ENCODE assay signal across 1 cellular context in genomic region chr3:47163990-47164848, GRCh38.
TF ChIP-seq lines count a peak whose summit lies in the region.

A gene with protein sequence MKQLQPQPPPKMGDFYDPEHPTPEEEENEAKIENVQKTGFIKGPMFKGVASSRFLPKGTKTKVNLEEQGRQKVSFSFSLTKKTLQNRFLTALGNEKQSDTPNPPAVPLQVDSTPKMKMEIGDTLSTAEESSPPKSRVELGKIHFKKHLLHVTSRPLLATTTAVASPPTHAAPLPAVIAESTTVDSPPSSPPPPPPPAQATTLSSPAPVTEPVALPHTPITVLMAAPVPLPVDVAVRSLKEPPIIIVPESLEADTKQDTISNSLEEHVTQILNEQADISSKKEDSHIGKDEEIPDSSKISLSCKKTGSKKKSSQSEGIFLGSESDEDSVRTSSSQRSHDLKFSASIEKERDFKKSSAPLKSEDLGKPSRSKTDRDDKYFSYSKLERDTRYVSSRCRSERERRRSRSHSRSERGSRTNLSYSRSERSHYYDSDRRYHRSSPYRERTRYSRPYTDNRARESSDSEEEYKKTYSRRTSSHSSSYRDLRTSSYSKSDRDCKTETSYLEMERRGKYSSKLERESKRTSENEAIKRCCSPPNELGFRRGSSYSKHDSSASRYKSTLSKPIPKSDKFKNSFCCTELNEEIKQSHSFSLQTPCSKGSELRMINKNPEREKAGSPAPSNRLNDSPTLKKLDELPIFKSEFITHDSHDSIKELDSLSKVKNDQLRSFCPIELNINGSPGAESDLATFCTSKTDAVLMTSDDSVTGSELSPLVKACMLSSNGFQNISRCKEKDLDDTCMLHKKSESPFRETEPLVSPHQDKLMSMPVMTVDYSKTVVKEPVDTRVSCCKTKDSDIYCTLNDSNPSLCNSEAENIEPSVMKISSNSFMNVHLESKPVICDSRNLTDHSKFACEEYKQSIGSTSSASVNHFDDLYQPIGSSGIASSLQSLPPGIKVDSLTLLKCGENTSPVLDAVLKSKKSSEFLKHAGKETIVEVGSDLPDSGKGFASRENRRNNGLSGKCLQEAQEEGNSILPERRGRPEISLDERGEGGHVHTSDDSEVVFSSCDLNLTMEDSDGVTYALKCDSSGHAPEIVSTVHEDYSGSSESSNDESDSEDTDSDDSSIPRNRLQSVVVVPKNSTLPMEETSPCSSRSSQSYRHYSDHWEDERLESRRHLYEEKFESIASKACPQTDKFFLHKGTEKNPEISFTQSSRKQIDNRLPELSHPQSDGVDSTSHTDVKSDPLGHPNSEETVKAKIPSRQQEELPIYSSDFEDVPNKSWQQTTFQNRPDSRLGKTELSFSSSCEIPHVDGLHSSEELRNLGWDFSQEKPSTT (N-terminal part only) (minus strand): TSS chr3:47164113. CDS start chr3:47163924, 189 bp downstream.

TF ChIP-seq in HepG2, 621 proteins besides CTCF, POLR2A, EP300 and RAD21 (continued from another document and continues in another):
- no peak for TF ChIP-seq ZNF512B (CRISPR knock-in tag; IDR thresholded peaks at IDR 0.05; ENCODE audit: borderline replicate concordance)
- TF ChIP-seq ZSCAN12 (CRISPR knock-in tag; IDR thresholded peaks at IDR 0.05): 0 out of 2 replicates have a peak, but pooled peaks have one; percentile 48
- TF ChIP-seq ZNF577 (CRISPR knock-in tag; IDR thresholded peaks at IDR 0.05; ENCODE audit: borderline replicate concordance, low read depth): no peak
- TF ChIP-seq PHB2 (IDR thresholded peaks at IDR 0.05; ENCODE audit: partially characterized antibody): no peak
- TF ChIP-seq, protein P1, sequence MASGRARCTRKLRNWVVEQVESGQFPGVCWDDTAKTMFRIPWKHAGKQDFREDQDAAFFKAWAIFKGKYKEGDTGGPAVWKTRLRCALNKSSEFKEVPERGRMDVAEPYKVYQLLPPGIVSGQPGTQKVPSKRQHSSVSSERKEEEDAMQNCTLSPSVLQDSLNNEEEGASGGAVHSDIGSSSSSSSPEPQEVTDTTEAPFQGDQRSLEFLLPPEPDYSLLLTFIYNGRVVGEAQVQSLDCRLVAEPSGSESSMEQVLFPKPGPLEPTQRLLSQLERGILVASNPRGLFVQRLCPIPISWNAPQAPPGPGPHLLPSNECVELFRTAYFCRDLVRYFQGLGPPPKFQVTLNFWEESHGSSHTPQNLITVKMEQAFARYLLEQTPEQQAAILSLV (CRISPR knock-in tag; IDR thresholded peaks at IDR 0.05; ENCODE audit: borderline replicate concordance): no peak
- peak; percentile 71 for TF ChIP-seq HIVEP1 (CRISPR knock-in tag; IDR thresholded peaks at IDR 0.05)
- no peak; the same call in 1 of the 2 replicates for TF ChIP-seq ZNF619 (CRISPR knock-in tag; IDR thresholded peaks at IDR 0.05)
- TF ChIP-seq ERF (CRISPR knock-in tag; IDR thresholded peaks at IDR 0.05): peak; percentile 28; the same call in 1 of the 2 replicates
- TF ChIP-seq YY1 (IDR thresholded peaks at IDR 0.05; ENCODE audit: insufficient read depth, insufficient replicate concordance, low read depth, low read length): peak; percentile 10
- no peak for TF ChIP-seq NR0B2 (CRISPR knock-in tag; IDR thresholded peaks at IDR 0.05)
- TF ChIP-seq ZFP37 (CRISPR knock-in tag; IDR thresholded peaks at IDR 0.05; ENCODE audit: borderline replicate concordance): no peak
- TF ChIP-seq ZNF839 (CRISPR knock-in tag; IDR thresholded peaks at IDR 0.05; ENCODE audit: borderline replicate concordance): no peak
- no peak for TF ChIP-seq ZBTB44 (CRISPR knock-in tag; IDR thresholded peaks at IDR 0.05)
- no peak for TF ChIP-seq SAFB2 (CRISPR knock-in tag; IDR thresholded peaks at IDR 0.05; ENCODE audit: borderline replicate concordance, low read depth)
- TF ChIP-seq ZNF770 (CRISPR knock-in tag; IDR thresholded peaks at IDR 0.05): peak; percentile 56; the same call in 1 of the 2 replicates
- no peak for TF ChIP-seq ARNT (IDR thresholded peaks at IDR 0.05)
- no peak for TF ChIP-seq ZNF207 (IDR thresholded peaks at IDR 0.05; ENCODE audit: borderline replicate concordance)
- TF ChIP-seq, protein P2, sequence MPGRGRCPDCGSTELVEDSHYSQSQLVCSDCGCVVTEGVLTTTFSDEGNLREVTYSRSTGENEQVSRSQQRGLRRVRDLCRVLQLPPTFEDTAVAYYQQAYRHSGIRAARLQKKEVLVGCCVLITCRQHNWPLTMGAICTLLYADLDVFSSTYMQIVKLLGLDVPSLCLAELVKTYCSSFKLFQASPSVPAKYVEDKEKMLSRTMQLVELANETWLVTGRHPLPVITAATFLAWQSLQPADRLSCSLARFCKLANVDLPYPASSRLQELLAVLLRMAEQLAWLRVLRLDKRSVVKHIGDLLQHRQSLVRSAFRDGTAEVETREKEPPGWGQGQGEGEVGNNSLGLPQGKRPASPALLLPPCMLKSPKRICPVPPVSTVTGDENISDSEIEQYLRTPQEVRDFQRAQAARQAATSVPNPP (CRISPR knock-in tag; IDR thresholded peaks at IDR 0.05): no peak; the same call in 1 of the 2 replicates
- TF ChIP-seq, protein P3, sequence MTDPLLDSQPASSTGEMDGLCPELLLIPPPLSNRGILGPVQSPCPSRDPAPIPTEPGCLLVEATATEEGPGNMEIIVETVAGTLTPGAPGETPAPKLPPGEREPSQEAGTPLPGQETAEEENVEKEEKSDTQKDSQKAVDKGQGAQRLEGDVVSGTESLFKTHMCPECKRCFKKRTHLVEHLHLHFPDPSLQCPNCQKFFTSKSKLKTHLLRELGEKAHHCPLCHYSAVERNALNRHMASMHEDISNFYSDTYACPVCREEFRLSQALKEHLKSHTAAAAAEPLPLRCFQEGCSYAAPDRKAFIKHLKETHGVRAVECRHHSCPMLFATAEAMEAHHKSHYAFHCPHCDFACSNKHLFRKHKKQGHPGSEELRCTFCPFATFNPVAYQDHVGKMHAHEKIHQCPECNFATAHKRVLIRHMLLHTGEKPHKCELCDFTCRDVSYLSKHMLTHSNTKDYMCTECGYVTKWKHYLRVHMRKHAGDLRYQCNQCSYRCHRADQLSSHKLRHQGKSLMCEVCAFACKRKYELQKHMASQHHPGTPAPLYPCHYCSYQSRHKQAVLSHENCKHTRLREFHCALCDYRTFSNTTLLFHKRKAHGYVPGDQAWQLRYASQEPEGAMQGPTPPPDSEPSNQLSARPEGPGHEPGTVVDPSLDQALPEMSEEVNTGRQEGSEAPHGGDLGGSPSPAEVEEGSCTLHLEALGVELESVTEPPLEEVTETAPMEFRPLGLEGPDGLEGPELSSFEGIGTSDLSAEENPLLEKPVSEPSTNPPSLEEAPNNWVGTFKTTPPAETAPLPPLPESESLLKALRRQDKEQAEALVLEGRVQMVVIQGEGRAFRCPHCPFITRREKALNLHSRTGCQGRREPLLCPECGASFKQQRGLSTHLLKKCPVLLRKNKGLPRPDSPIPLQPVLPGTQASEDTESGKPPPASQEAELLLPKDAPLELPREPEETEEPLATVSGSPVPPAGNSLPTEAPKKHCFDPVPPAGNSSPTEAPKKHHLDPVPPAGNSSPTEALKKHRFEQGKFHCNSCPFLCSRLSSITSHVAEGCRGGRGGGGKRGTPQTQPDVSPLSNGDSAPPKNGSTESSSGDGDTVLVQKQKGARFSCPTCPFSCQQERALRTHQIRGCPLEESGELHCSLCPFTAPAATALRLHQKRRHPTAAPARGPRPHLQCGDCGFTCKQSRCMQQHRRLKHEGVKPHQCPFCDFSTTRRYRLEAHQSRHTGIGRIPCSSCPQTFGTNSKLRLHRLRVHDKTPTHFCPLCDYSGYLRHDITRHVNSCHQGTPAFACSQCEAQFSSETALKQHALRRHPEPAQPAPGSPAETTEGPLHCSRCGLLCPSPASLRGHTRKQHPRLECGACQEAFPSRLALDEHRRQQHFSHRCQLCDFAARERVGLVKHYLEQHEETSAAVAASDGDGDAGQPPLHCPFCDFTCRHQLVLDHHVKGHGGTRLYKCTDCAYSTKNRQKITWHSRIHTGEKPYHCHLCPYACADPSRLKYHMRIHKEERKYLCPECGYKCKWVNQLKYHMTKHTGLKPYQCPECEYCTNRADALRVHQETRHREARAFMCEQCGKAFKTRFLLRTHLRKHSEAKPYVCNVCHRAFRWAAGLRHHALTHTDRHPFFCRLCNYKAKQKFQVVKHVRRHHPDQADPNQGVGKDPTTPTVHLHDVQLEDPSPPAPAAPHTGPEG (CRISPR knock-in tag; IDR thresholded peaks at IDR 0.05): peak; percentile 64; the same call in 1 of the 2 replicates
- TF ChIP-seq MED13 (CRISPR knock-in tag; IDR thresholded peaks at IDR 0.05): peak; percentile 73; the same call in 1 of the 2 replicates
- no peak; the same call in 1 of the 2 replicates for TF ChIP-seq ZNF546 (CRISPR knock-in tag; conservative IDR thresholded peaks at IDR 0.05)
- TF ChIP-seq HNRNPL (IDR thresholded peaks at IDR 0.05; ENCODE audit: low read depth, low read length): no peak; the same call in 1 of the 2 replicates
- TF ChIP-seq, protein P4, sequence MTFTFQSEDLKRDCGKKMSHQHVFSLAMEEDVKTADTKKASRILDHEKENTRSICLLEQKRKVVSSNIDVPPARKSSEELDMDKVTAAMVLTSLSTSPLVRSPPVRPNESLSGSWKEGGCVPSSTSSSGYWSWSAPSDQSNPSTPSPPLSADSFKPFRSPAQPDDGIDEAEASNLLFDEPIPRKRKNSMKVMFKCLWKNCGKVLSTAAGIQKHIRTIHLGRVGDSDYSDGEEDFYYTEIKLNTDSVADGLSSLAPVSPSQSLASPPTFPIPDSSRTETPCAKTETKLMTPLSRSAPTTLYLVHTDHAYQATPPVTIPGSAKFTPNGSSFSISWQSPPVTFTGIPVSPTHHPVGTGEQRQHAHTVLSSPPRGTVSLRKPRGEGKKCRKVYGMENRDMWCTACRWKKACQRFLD (CRISPR knock-in tag; IDR thresholded peaks at IDR 0.05; ENCODE audit: borderline replicate concordance): 0 out of 2 replicates have a peak, but pooled peaks have one; percentile 86
- no peak for TF ChIP-seq ZNF737 (CRISPR knock-in tag; IDR thresholded peaks at IDR 0.05; ENCODE audit: borderline replicate concordance)
- peak; percentile 61; the same call in 1 of the 2 replicates for TF ChIP-seq TGIF2 (CRISPR knock-in tag; IDR thresholded peaks at IDR 0.05)
